In the genomic region with DNA sequence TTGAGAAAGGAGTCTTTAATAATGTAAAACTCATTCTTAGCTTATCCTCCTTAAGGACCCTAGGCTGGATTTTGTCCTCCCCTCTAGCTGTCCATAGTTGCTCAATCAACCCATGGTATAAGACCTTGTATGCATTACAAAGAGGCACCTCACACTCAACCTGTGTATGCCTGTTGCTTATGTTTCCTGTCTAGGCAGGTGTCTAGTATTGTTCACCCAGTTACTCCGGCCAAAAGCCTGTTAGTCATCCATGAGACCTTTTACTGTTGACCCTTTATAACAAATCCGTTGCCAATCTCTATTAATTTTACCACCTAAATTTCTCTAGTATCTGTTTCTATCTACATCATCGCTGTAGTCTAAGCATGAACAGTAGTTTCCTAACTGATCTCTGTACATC, we compare ENCODE assay signal across 12 cellular contexts. TPM values are rescaled to one million over a fixed set of nuclear protein-coding genes. Genes with fewer than 3 reads are reported as not detected.
DNase-seq lines count a peak whose midpoint lies in the region; ATAC-seq, FAIRE-seq and TF ChIP-seq lines count a peak whose summit lies in the region.
"Had no signal": no experiment of that assay in that cellular context is flagged by ENCODE, and none has a peak within 500 bp of the region (broad histone marks: within the 10 kb centered on the region; RNA-seq: fewer than 3 reads in every experiment).

No MANE protein-coding gene starts in this region.

- H3K27me3 ChIP-seq in MM.1S (replicated peaks; ENCODE audit: insufficient read depth, low read length): no peaks in the 10 kb centered on the region
- H3K27me3 ChIP-seq: heart left ventricle had no signal

- H3K4me1 Mint-ChIP-seq in dendritic cell treated with granulocyte-macrophage colony-stimulating factor and Interleukin-4, amounts not matched to agents 40 ng/mL and 50 ng/mL, for 4 days (ENCODE audit: low read depth): peaks cover 47% of the 10 kb centered on the region
- H3K4me1 Mint-ChIP-seq in natural killer cell: peaks cover 36 to 44% of the 10 kb centered on the region in 2 donors

- peaks cover 37% of the 10 kb centered on the region for H3K36me3 Mint-ChIP-seq in dendritic cell treated with granulocyte-macrophage colony-stimulating factor and Interleukin-4, amounts not matched to agents 40 ng/mL and 50 ng/mL, for 4 days (ENCODE audit: low read depth)
- no peaks in the 10 kb centered on the region for H3K36me3 Mint-ChIP-seq in natural killer cell

- CTCF ChIA-PET in HEK293T (lab: Yijun Ruan, JAX): no interaction called here

- no peak overlapping the region for H2AFZ ChIP-seq in MM.1S (ENCODE audit: low read length)

- H3K4me3 ChIP-seq in MM.1S (ENCODE audit: low read length) (no peak overlapping the region), coronary artery (no peak overlapping the region)
- H3K4me3 ChIP-seq: heart left ventricle had no signal

- H3K27ac ChIP-seq in MM.1S (ENCODE audit: low read length): no peak overlapping the region
- no peak overlapping the region for H3K27ac ChIP-seq in coronary artery
- H3K27ac ChIP-seq: C4-2B had no signal

- H3K9me2 ChIP-seq in MM.1S (replicated peaks; ENCODE audit: insufficient read depth, low read length): no peaks in the 10 kb centered on the region

- peaks cover 19% of the 10 kb centered on the region for H3K4me1 ChIP-seq in MM.1S (ENCODE audit: low read length)

- no peaks in the 10 kb centered on the region for H3K9me3 ChIP-seq in MM.1S (replicated peaks; ENCODE audit: insufficient read depth, low read length)
- H3K9me3 ChIP-seq: heart left ventricle had no signal

- H3K4me3 Mint-ChIP-seq in dendritic cell treated with granulocyte-macrophage colony-stimulating factor and Interleukin-4, amounts not matched to agents 40 ng/mL and 50 ng/mL, for 4 days: no peak overlapping the region
- H3K4me3 Mint-ChIP-seq in natural killer cell: no peak overlapping the region

- no peaks in the 10 kb centered on the region for H3K27me3 Mint-ChIP-seq in dendritic cell treated with granulocyte-macrophage colony-stimulating factor and Interleukin-4, amounts not matched to agents 40 ng/mL and 50 ng/mL, for 4 days
- H3K27me3 Mint-ChIP-seq in natural killer cell (ENCODE audit: low read depth in 2 of 2): no peaks in the 10 kb centered on the region

- no peaks in the 10 kb centered on the region for H3K36me3 ChIP-seq in MM.1S (replicated peaks; ENCODE audit: insufficient read depth, low read length)

- DNase-seq in GM12891 (ENCODE audit: insufficient read length, low spot score): no peak
- no peak for DNase-seq in natural killer cell
- no peak for DNase-seq in MM.1S
- no peak for DNase-seq in HEK293T (ENCODE audit: extremely low spot score)
- DNase-seq in coronary artery (ENCODE audit: low spot score): no peak
- DNase-seq: central memory CD4-positive, alpha-beta T cell; heart left ventricle; stimulated activated CD4-positive, alpha-beta T cell treated with anti-CD3 and anti-CD28 coated beads, Interleukin-4, amount 100 ng/mL, for 4 hours had no signal

- ATAC-seq in GM21360 (IDR thresholded peaks at IDR 0.05; ENCODE audit: unreplicated experiment) (peak; percentile 22), HG03159 (IDR thresholded peaks at IDR 0.05; ENCODE audit: unreplicated experiment) (peak; percentile 36), natural killer cell (no peak)
- ATAC-seq: heart left ventricle had no signal

- FAIRE-seq in GM12891 (lab: Jason Lieb, UNC): peak; percentile 75

- POLR2A ChIA-PET in HEK293T (lab: Yijun Ruan, JAX): no interaction called here

- TF ChIP-seq CTCF in natural killer cell (IDR thresholded peaks at IDR 0.05) (no peak), MM.1S (IDR thresholded peaks at IDR 0.05; ENCODE audit: low read length) (no peak), coronary artery (IDR thresholded peaks at IDR 0.05) (no peak)

- peaks cover 18% of the 10 kb centered on the region for H3K79me2 ChIP-seq in MM.1S (ENCODE audit: low read length)

- intact Hi-C loops in dendritic cell treated with granulocyte-macrophage colony-stimulating factor and Interleukin-4, amounts not matched to agents 40 ng/mL and 50 ng/mL, for 4 days (cut with micrococcal nuclease): no loop called here
- intact Hi-C loops in natural killer cell (cut with micrococcal nuclease): no loop called here

- H3K4me2 ChIP-seq in MM.1S (ENCODE audit: low read depth, low read length): no peak overlapping the region

- H3K9me3 Mint-ChIP-seq in dendritic cell treated with granulocyte-macrophage colony-stimulating factor and Interleukin-4, amounts not matched to agents 40 ng/mL and 50 ng/mL, for 4 days: no peaks in the 10 kb centered on the region
- H3K9me3 Mint-ChIP-seq in natural killer cell: no peaks in the 10 kb centered on the region

- TF ChIP-seq POLR2A in GM12891 (IDR thresholded peaks at IDR 0.05; ENCODE audit: low read depth, low read length): no peak

- H3K27ac Mint-ChIP-seq in dendritic cell treated with granulocyte-macrophage colony-stimulating factor and Interleukin-4, amounts not matched to agents 40 ng/mL and 50 ng/mL, for 4 days: peak overlapping the region; percentile 54
- peak overlapping the region in 1 of 2 donors; percentile 41 for H3K27ac Mint-ChIP-seq in natural killer cell

- H4K20me1 ChIP-seq in MM.1S (ENCODE audit: insufficient read depth, low read length): no peaks in the 10 kb centered on the region

- no peak overlapping the region for H3K9ac ChIP-seq in MM.1S (ENCODE audit: low read length)

- H3F3A ChIP-seq in MM.1S (ENCODE audit: insufficient read depth, low read length): 0 out of 2 replicates have a peak, but pooled peaks cover 4% of the 10 kb centered on the region

TF ChIP-seq in GM12891, 5 proteins besides CTCF, POLR2A, EP300 and RAD21:
- TF ChIP-seq POLR2AphosphoS5 (IDR thresholded peaks at IDR 0.05; ENCODE audit: low read depth, low read length) (no peak), SPI1 (IDR thresholded peaks at IDR 0.05; ENCODE audit: low read depth, low read length) (no peak), PAX5 (IDR thresholded peaks at IDR 0.05; ENCODE audit: insufficient read depth, low read length, severe bottlenecking) (no peak), TAF1 (IDR thresholded peaks at IDR 0.05; ENCODE audit: low read depth, low read length) (no peak), POU2F2 (IDR thresholded peaks at IDR 0.05; ENCODE audit: low read depth, low read length) (no peak)

TF ChIP-seq in HEK293T, 16 proteins besides CTCF, POLR2A, EP300 and RAD21:
- TF ChIP-seq LEF1 (IDR thresholded peaks at IDR 0.05; ENCODE audit: borderline replicate concordance): no peak
- TF ChIP-seq FOXK2 (IDR thresholded peaks at IDR 0.05): no peak
- no peak for TF ChIP-seq TARDBP (IDR thresholded peaks at IDR 0.05)
- no peak for TF ChIP-seq BHLHE40 (IDR thresholded peaks at IDR 0.05; ENCODE audit: borderline replicate concordance)
- no peak for TF ChIP-seq L3MBTL2 (conservative IDR thresholded peaks at IDR 0.05)

RNA-seq across cellular contexts. Expression of a gene that starts 3.7 kb away (rescaled TPM):
- 17.7 TPM for polyA plus RNA-seq in GM12891 (2012; ENCODE audit: low read depth, missing spikeins)
- total RNA-seq in natural killer cell: 10 to 100 TPM; 13.1 to 18.3 (median 15.9) TPM

Comparison
In these comparisons a context has a peak if more than half of its experiments do, and no peak if none do; other contexts are left out.
1. ATAC-seq: peak in GM21360 (single experiment) and HG03159 (single experiment); none in natural killer cell (0 of 3).